33 cellular contexts compared by ENCODE assay signal in the genomic region with DNA sequence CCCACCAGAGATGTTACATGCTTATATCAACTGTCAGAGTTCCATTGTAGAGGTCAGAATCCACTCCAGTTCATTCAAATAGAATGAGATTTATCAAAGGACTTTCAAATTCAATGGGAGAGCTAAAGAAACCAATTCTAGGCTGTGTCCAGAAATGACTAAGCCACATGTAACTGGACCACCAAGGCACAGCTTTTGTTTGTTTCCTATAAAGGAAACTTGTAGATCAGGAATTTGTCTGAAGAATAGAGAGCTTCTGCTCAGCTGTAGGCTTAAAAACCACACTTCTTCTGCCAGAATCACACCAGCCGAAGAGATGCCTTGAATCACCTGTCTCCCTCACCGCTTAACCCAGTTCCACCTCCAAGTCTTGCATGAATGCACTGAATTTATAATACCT.
"Had no signal": no experiment of that assay in that cellular context is flagged by ENCODE, and none has a peak within 500 bp of the region (broad histone marks: within the 10 kb centered on the region; RNA-seq: fewer than 3 reads in every experiment).

No MANE protein-coding gene starts in this region.

- H3K27me3 ChIP-seq: adrenal gland, ascending aorta, body of pancreas, brain microvascular endothelial cell, breast epithelium had no signal

- DNase-seq: activated B cell treated with CpG ODN at 0.5 μM for 24 hours; activated CD4-positive, alpha-beta memory T cell treated with anti-CD3 and anti-CD28 coated beads for 36 hours; activated CD4-positive, alpha-beta T cell treated with anti-CD3 and anti-CD28 coated beads for 4 hours; activated CD4-positive, alpha-beta T cell treated with anti-CD3 and anti-CD28 coated beads, Interleukin-2, amount 10 ng/mL, durations not matched to agents 24 days and 14 days; activated CD4-positive, alpha-beta T cell treated with anti-CD3 and anti-CD28 coated beads, Interleukin-2, amount 50 U/mL, for 1 hour; activated CD4-positive, alpha-beta T cell treated with anti-CD3 and anti-CD28 coated beads, Interleukin-2, amount 50 U/mL, for 4 hours; activated CD4-positive, CD25-positive, alpha-beta regulatory T cell treated with anti-CD3 and anti-CD28 coated beads, Interleukin-2, amount 50 U/mL, for 72 hours; activated CD8-positive, alpha-beta memory T cell treated with anti-CD3 and anti-CD28 coated beads, Interleukin-2, amount 50 U/mL, for 4 hours; activated CD8-positive, alpha-beta T cell treated with anti-CD3 and anti-CD28 coated beads for 36 hours; activated effector memory CD4-positive, alpha-beta T cell treated with anti-CD3 and anti-CD28 coated beads, Interleukin-2, amount 50 U/mL, for 16 hours; activated gamma-delta T cell treated with Interleukin-2 at 50 U/mL for 16 hours; activated naive CD4-positive, alpha-beta T cell; activated naive CD4-positive, alpha-beta T cell treated with anti-CD3 and anti-CD28 coated beads for 36 hours; activated naive CD4-positive, alpha-beta T cell treated with anti-CD3 and anti-CD28 coated beads, Interleukin-2, amount 50 U/mL, for 16 hours; activated naive CD8-positive, alpha-beta T cell treated with anti-CD3 and anti-CD28 coated beads for 36 hours; activated T-cell treated with anti-CD3 and anti-CD28 coated beads for 4 hours; activated T-cell treated with anti-CD3 and anti-CD28 coated beads, Interleukin-2, amount 50 U/mL, for 1 hour; activated T-cell treated with anti-CD3 and anti-CD28 coated beads, Interleukin-2, amount 50 U/mL, for 4 hours; activated T-cell treated with anti-CD3 and anti-CD28 coated beads, Interleukin-2, amount 50 U/mL, for 72 hours; adrenal gland; amygdala; anterior cingulate cortex; body of pancreas; brain microvascular endothelial cell; central memory CD4-positive, alpha-beta T cell; T-helper 1 cell; T-helper 2 cell; T-helper 9 cell had no signal

- H3K4me3 ChIP-seq: adrenal gland, ascending aorta, body of pancreas, breast epithelium had no signal

- ATAC-seq: activated CD8-positive, alpha-beta T cell treated with anti-CD3 and anti-CD28 coated beads for 36 hours; activated naive CD4-positive, alpha-beta T cell treated with anti-CD3 and anti-CD28 coated beads, Interleukin-2, amount 50 U/mL, for 72 hours; activated T-cell treated with anti-CD3 and anti-CD28 coated beads, Interleukin-2, amount 50 U/mL, for 4 hours; activated T-cell treated with anti-CD3 and anti-CD28 coated beads, Interleukin-2, amount 50 U/mL, for 72 hours; activated T-helper 17 cell treated with anti-CD3 and anti-CD28 coated beads, Interleukin-2, amount 50 U/mL, for 72 hours; body of pancreas had no signal

- H3K36me3 ChIP-seq: adrenal gland, ascending aorta, brain microvascular endothelial cell, breast epithelium had no signal

- H3K9me3 ChIP-seq: adrenal gland, ascending aorta, body of pancreas, breast epithelium had no signal

- H3K27ac ChIP-seq: adrenal gland, ascending aorta, body of pancreas, brain microvascular endothelial cell, breast epithelium, VCaP had no signal

- H3K4me1 ChIP-seq: adrenal gland, ascending aorta, body of pancreas, breast epithelium had no signal
